10 cellular contexts compared by ENCODE assay signal in the genomic region with DNA sequence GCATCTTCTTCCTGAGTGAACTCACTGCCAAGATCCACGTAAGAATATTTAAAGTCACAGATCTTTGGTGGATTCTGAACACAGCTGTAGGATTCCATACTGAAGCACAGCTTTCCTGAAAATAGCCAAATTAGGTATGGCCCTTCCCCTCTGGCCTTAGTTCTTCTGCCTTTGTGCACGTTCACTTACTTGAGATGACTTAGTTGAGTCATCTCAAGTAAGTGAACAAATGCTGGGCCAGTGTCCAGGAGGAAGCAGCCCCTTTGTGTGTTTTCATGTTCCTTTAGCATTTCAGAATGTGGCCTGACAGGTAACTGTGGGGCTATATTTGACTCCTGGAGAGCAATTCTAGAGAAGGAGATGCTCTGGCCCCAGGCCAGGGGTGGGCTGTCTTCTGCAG. TPM values are rescaled to one million over a fixed set of nuclear protein-coding genes. Genes with fewer than 3 reads are reported as not detected.
DNase-seq lines count a peak whose midpoint lies in the region; ATAC-seq and TF ChIP-seq lines count a peak whose summit lies in the region.
"Had no signal": no experiment of that assay in that cellular context is flagged by ENCODE, and none has a peak within 500 bp of the region (broad histone marks: within the 10 kb centered on the region; RNA-seq: fewer than 3 reads in every experiment).

No MANE protein-coding gene starts in this region.

- peaks cover 0 to 1% of the 10 kb centered on the region in 2 donors for H3K4me1 ChIP-seq in aorta (ENCODE audit: control insufficient read depth in 1 of 2, insufficient read depth in 2 of 2, low read length in 2 of 2)

- H3K27ac ChIP-seq in aorta (ENCODE audit: low read depth in 1 of 2, low read length in 2 of 2), result no peak overlapping the region
- H3K27ac ChIP-seq: C4-2B had no signal

- peak overlapping the region; percentile 40 for H3K27ac Mint-ChIP-seq in dendritic cell treated with granulocyte-macrophage colony-stimulating factor and Interleukin-4, amounts not matched to agents 40 ng/mL and 50 ng/mL, for 4 days

- peaks cover 3% of the 10 kb centered on the region for H3K9me3 ChIP-seq in aorta (ENCODE audit: control insufficient read depth, low read length)

- H3K36me3 ChIP-seq in aorta (ENCODE audit: control insufficient read depth in 1 of 2, insufficient read depth in 2 of 2, low read length in 1 of 2), result no peaks in the 10 kb centered on the region

- WGBS in aorta, 2 donors, result 54 to 59% methylated on average over 2 of the region's 2 CpGs

- H3K4me3 Mint-ChIP-seq in dendritic cell treated with granulocyte-macrophage colony-stimulating factor and Interleukin-4, amounts not matched to agents 40 ng/mL and 50 ng/mL, for 4 days, result no peak overlapping the region

- H3K9me3 Mint-ChIP-seq in dendritic cell treated with granulocyte-macrophage colony-stimulating factor and Interleukin-4, amounts not matched to agents 40 ng/mL and 50 ng/mL, for 4 days, result peaks cover 16% of the 10 kb centered on the region

- intact Hi-C loops in dendritic cell treated with granulocyte-macrophage colony-stimulating factor and Interleukin-4, amounts not matched to agents 40 ng/mL and 50 ng/mL, for 4 days (cut with micrococcal nuclease), result no loop called here
- intact Hi-C loops in aorta (cut with DNase I), result no loop called here

- ATAC-seq in GM19463 (IDR thresholded peaks at IDR 0.05; ENCODE audit: unreplicated experiment), result peak; percentile 75
- peak; percentile 63 for ATAC-seq in HG03196 (IDR thresholded peaks at IDR 0.05; ENCODE audit: unreplicated experiment)
- ATAC-seq in aorta (ENCODE audit: low FRiP score), result no peak
- no peak for ATAC-seq in GM18873 (IDR thresholded peaks at IDR 0.05; ENCODE audit: low FRiP score, unreplicated experiment)

- DNase-seq in AG10803 (ENCODE audit: low read depth) (peak; percentile 35), NCI-H2029 (lab: John Stamatoyannopoulos, UW) (no peak), aorta (no peak), NCI-H446 treated with DMSO at 0.1 percent for 48 hours (lab: John Stamatoyannopoulos, UW) (no peak)

- TF ChIP-seq CTCF in AG10803 (conservative IDR thresholded peaks at IDR 0.05; ENCODE audit: low read length), result no peak

- H3K4me1 Mint-ChIP-seq in dendritic cell treated with granulocyte-macrophage colony-stimulating factor and Interleukin-4, amounts not matched to agents 40 ng/mL and 50 ng/mL, for 4 days (ENCODE audit: low read depth), result peaks cover 62% of the 10 kb centered on the region

- H3K4me3 ChIP-seq in AG10803 (ENCODE audit: low read length) (no peak overlapping the region), aorta (ENCODE audit: low read length in 2 of 2) (no peak overlapping the region)
- H3K4me3 ChIP-seq: skin epidermis had no signal

- no peaks in the 10 kb centered on the region for H3K27me3 ChIP-seq in aorta (ENCODE audit: control insufficient read depth in 1 of 2, insufficient read depth in 2 of 2, low read length in 1 of 2)

- H3K36me3 Mint-ChIP-seq in dendritic cell treated with granulocyte-macrophage colony-stimulating factor and Interleukin-4, amounts not matched to agents 40 ng/mL and 50 ng/mL, for 4 days (ENCODE audit: low read depth), result peaks cover 25% of the 10 kb centered on the region

- H3K27me3 Mint-ChIP-seq in dendritic cell treated with granulocyte-macrophage colony-stimulating factor and Interleukin-4, amounts not matched to agents 40 ng/mL and 50 ng/mL, for 4 days, result no peaks in the 10 kb centered on the region

RNA-seq across cellular contexts. Expression of a gene that starts 51.5 kb away (rescaled TPM):
- 10 to 100 TPM; 71.9 to 95.9 TPM for total RNA-seq in aorta
- 10 to 100 TPM; 25.5 to 36.8 TPM for polyA plus RNA-seq in aorta

Comparison
In these comparisons a context has a peak if more than half of its experiments do, and no peak if none do; other contexts are left out.
1. ATAC-seq: peak in GM19463 (single experiment) and HG03196 (single experiment); none in aorta (single experiment) and GM18873 (single experiment).